Comparison of ENCODE assay signal across 1 cellular context in the genomic region with DNA sequence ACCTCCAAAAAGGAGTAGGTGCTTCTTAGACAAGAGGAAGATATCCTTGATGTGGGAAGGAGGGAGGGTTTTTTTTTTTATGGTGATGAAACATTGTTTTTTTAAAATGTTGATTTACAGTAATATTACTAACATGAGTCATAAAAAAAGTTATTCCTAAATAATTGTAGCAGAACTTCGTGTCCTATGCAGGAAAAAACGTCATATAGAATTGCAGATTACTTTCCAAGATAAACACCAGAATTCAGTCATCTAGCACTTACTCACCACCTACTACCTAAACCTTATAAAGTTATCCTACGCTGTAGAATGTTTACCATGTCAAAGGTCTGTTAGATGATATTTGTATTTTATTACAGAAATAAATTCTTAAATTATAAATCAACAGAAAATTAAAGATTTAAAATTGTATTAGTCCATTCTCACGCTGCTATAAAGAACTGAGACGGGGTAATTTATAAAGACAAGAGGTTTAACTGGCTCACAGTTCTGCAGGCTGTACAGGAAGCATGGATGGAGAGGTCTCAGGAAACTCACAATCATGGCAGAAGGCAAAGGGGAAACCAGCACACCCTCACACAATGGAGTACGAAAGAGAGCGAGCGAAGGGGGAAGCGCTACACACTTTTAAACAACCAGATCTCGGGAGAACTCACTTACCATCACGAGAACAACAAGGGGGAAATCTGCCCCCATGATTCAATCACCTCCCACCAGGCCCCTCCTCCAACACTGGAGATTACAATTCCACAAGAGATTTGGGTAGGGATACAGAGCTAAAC.
TF ChIP-seq lines count a peak whose summit lies in the region.

No MANE protein-coding gene starts in this region.

TF ChIP-seq in HEK293, 187 proteins besides CTCF, POLR2A, EP300 and RAD21 (continued from another document):
- TF ChIP-seq HIC1 (tag by site-specific recombination; IDR thresholded peaks at IDR 0.05) = peak; percentile 31; the same call in 1 of the 2 replicates
- no peak for TF ChIP-seq ZFP37 (tag by site-specific recombination; IDR thresholded peaks at IDR 0.05)
- 0 out of 2 replicates have a peak, but pooled peaks have one; percentile 38 for TF ChIP-seq ZEB2 (tag by site-specific recombination; IDR thresholded peaks at IDR 0.05)
- no peak for TF ChIP-seq ZNF155 (tag by site-specific recombination; IDR thresholded peaks at IDR 0.05)
- TF ChIP-seq ZNF302 (tag by site-specific recombination; IDR thresholded peaks at IDR 0.05; ENCODE audit: low read depth) = no peak
- TF ChIP-seq ZNF423 (tag by site-specific recombination; IDR thresholded peaks at IDR 0.05) = no peak
- peak; percentile 45; the same call in 1 of the 2 replicates for TF ChIP-seq ZNF366 (tag by site-specific recombination; conservative IDR thresholded peaks at IDR 0.05)
- no peak for TF ChIP-seq ZNF777 (tag by site-specific recombination; IDR thresholded peaks at IDR 0.05; ENCODE audit: borderline replicate concordance)
- TF ChIP-seq ZNF174 (tag by site-specific recombination; IDR thresholded peaks at IDR 0.05) = no peak
- TF ChIP-seq ZBTB6 (tag by site-specific recombination; IDR thresholded peaks at IDR 0.05) = no peak
- peak; percentile 46; the same call in 1 of the 2 replicates for TF ChIP-seq IKZF3 (tag by site-specific recombination; IDR thresholded peaks at IDR 0.05)
- 0 out of 2 replicates have a peak, but pooled peaks have one; percentile 56 for TF ChIP-seq ZNF2 (tag by site-specific recombination; IDR thresholded peaks at IDR 0.05)
- no peak for TF ChIP-seq ZNF335 (tag by site-specific recombination; conservative IDR thresholded peaks at IDR 0.05)
- peak; percentile 47 for TF ChIP-seq ZBTB17 (tag by site-specific recombination; IDR thresholded peaks at IDR 0.05)
- no peak for TF ChIP-seq ZNF513 (tag by site-specific recombination; IDR thresholded peaks at IDR 0.05)
- no peak for TF ChIP-seq ZNF830 (tag by site-specific recombination; IDR thresholded peaks at IDR 0.05; ENCODE audit: low read depth)
- TF ChIP-seq SP7 (tag by site-specific recombination; IDR thresholded peaks at IDR 0.05) = peak; percentile 55
- TF ChIP-seq ZNF416 (tag by site-specific recombination; IDR thresholded peaks at IDR 0.05) = no peak
TF ChIP-seq in HEK293: peak in this region for 29.
